In the genomic region with DNA sequence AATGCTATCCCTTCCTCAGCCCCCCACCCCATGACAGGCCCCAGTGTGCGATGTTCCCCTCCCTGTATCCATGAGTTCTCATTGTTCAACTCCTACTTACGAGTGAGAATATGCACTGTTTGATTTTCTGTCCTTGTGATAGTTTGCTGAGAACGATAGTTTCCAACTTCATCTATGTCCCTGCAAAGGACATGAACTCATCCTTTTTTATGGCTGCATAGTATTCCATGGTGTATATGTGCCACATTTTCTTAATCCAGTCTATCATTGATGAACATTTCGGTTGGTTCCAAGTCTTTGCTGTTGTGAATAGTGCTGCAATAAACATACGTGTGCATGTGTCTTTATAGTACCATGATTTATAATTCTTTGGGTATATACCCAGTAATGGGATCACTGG, we compare ENCODE assay signal across 2 cellular contexts.
TF ChIP-seq lines count a peak whose summit lies in the region.

No MANE protein-coding gene starts in this region.

TF ChIP-seq in HEK293, 187 proteins besides CTCF, POLR2A, EP300 and RAD21:
- peak; percentile 54 for TF ChIP-seq ZNF146 (tag by site-specific recombination; IDR thresholded peaks at IDR 0.05)

TF ChIP-seq in K562, 482 proteins besides CTCF, POLR2A, EP300 and RAD21:
- TF ChIP-seq ZNF146 (CRISPR knock-in tag; IDR thresholded peaks at IDR 0.05; ENCODE audit: unreplicated experiment) = peak; percentile 57
